In genomic region chr14:94010625-94011024, GRCh38 we compare ENCODE assay signal across 20 cellular contexts. TPM values are rescaled to one million over a fixed set of nuclear protein-coding genes. Genes with fewer than 3 reads are reported as not detected.
A peak's percentile ranks its signal among the peaks of the same experiment; 100 is the strongest.
DNase-seq lines count a peak whose midpoint lies in the region; ATAC-seq, FAIRE-seq and TF ChIP-seq lines count a peak whose summit lies in the region.
"Had no signal": no experiment of that assay in that cellular context is flagged by ENCODE, and none has a peak within 500 bp of the region (broad histone marks: within the 10 kb centered on the region; RNA-seq: fewer than 3 reads in every experiment).

No MANE protein-coding gene starts in this region.

- TF ChIP-seq CTCF in HepG2 (CRISPR knock-in tag; IDR thresholded peaks at IDR 0.05) (no peak), right lobe of liver (IDR thresholded peaks at IDR 0.05) (no peak), MM.1S (IDR thresholded peaks at IDR 0.05; ENCODE audit: low read length) (no peak), lower lobe of right lung (IDR thresholded peaks at IDR 0.05) (no peak)

- peaks cover 41% of the 10 kb centered on the region for H3K4me1 Mint-ChIP-seq in central memory CD8-positive, alpha-beta T cell
- peaks cover 52% of the 10 kb centered on the region for H3K4me1 Mint-ChIP-seq in stimulated activated effector memory CD8-positive, alpha-beta T cell treated with anti-CD3 and anti-CD28 coated beads, Interleukin-12 subunit alpha, Interleukin-12 subunit beta, amount 100 ng/mL, for 72 hours

- H3K4me1 ChIP-seq in HepG2 (ENCODE audit: insufficient read depth, low read length), result peaks cover 26% of the 10 kb centered on the region
- no peaks in the 10 kb centered on the region for H3K4me1 ChIP-seq in right lobe of liver
- H3K4me1 ChIP-seq in MM.1S (ENCODE audit: low read length), result peaks cover 47% of the 10 kb centered on the region
- no peaks in the 10 kb centered on the region for H3K4me1 ChIP-seq in lower lobe of right lung

- FAIRE-seq in HepG2 (lab: Jason Lieb, UNC), result no peak
- FAIRE-seq: GM12878, GM18507, HTR-8/SVneo, K562 had no signal

- H3K27ac ChIP-seq in HepG2 (ENCODE audit: extremely low read length, insufficient read depth, low read length) (no peak overlapping the region), right lobe of liver (no peak overlapping the region), MM.1S (ENCODE audit: low read length) (peak overlapping the region; percentile 96; the same call in 1 of the 2 replicates), lower lobe of right lung (no peak overlapping the region)

- peaks cover 33% of the 10 kb centered on the region for H3F3A ChIP-seq in MM.1S (ENCODE audit: insufficient read depth, low read length)

- H3K79me2 ChIP-seq in HepG2 (ENCODE audit: insufficient read depth, low read length) (no peaks in the 10 kb centered on the region), MM.1S (ENCODE audit: low read length) (no peaks in the 10 kb centered on the region)

- H3K9me3 ChIP-seq in HepG2 (ENCODE audit: low read length) (no peaks in the 10 kb centered on the region), right lobe of liver (no peaks in the 10 kb centered on the region), MM.1S (replicated peaks; ENCODE audit: insufficient read depth, low read length) (no peaks in the 10 kb centered on the region), lower lobe of right lung (no peaks in the 10 kb centered on the region)

- H3K36me3 ChIP-seq in HepG2 (replicated peaks in 1 of 2; ENCODE audit: control insufficient read depth in 1 of 2, insufficient read depth in 2 of 2, low read length in 2 of 2), result no peaks in the 10 kb centered on the region
- H3K36me3 ChIP-seq in right lobe of liver, result no peaks in the 10 kb centered on the region
- H3K36me3 ChIP-seq in MM.1S (replicated peaks; ENCODE audit: insufficient read depth, low read length), result no peaks in the 10 kb centered on the region
- no peaks in the 10 kb centered on the region for H3K36me3 ChIP-seq in lower lobe of right lung

- no peaks in the 10 kb centered on the region for H3K9me2 ChIP-seq in MM.1S (replicated peaks; ENCODE audit: insufficient read depth, low read length)

- H3K4me3 ChIP-seq in HepG2 (replicated peaks in 1 of 3; ENCODE audit: insufficient read depth in 1 of 3, low read depth in 2 of 3, low read length in 3 of 3), result no peak overlapping the region
- H3K4me3 ChIP-seq in right lobe of liver, result no peak overlapping the region
- no peak overlapping the region for H3K4me3 ChIP-seq in MM.1S (ENCODE audit: low read length)
- H3K4me3 ChIP-seq in lower lobe of right lung, result no peak overlapping the region
- H3K4me3 ChIP-seq: K562 had no signal

- H3K27ac Mint-ChIP-seq in central memory CD8-positive, alpha-beta T cell (ENCODE audit: low read depth), result peak overlapping the region; percentile 32
- H3K27ac Mint-ChIP-seq in stimulated activated effector memory CD8-positive, alpha-beta T cell treated with anti-CD3 and anti-CD28 coated beads, Interleukin-12 subunit alpha, Interleukin-12 subunit beta, amount 100 ng/mL, for 72 hours, result peak overlapping the region; percentile 75
- H3K27ac Mint-ChIP-seq: HFFc6 had no signal

- no peak overlapping the region for H3K4me3 Mint-ChIP-seq in central memory CD8-positive, alpha-beta T cell
- no peak overlapping the region for H3K4me3 Mint-ChIP-seq in stimulated activated effector memory CD8-positive, alpha-beta T cell treated with anti-CD3 and anti-CD28 coated beads, Interleukin-12 subunit alpha, Interleukin-12 subunit beta, amount 100 ng/mL, for 72 hours
- H3K4me3 Mint-ChIP-seq: HFFc6 had no signal

- H3K4me2 ChIP-seq in HepG2 (ENCODE audit: low read depth, low read length), result peak overlapping the region; percentile 29; the same call in 1 of the 2 replicates
- no peak overlapping the region for H3K4me2 ChIP-seq in MM.1S (ENCODE audit: low read depth, low read length)

- in situ Hi-C loops in HepG2 (cut with HindIII; ENCODE audit: extremely low pct_ligation_motif_present, low pct_unique_long_range_greater_than_20kb), result no loop called here

- TF ChIP-seq EP300 in HepG2 (IDR thresholded peaks at IDR 0.05; ENCODE audit: low read depth in 2 of 2, low read length in 2 of 2) (no peak), HepG2 (CRISPR knock-in tag; IDR thresholded peaks at IDR 0.05; ENCODE audit: borderline replicate concordance) (no peak)

- peaks cover 0 to 4% of the 10 kb centered on the region in 2 experiments; a peak in 3 of 5 replicates for H3K27me3 ChIP-seq in HepG2 (ENCODE audit: control insufficient read depth in 1 of 2, insufficient read depth in 2 of 2, low read length in 2 of 2)
- no peaks in the 10 kb centered on the region for H3K27me3 ChIP-seq in right lobe of liver
- no peaks in the 10 kb centered on the region for H3K27me3 ChIP-seq in MM.1S (replicated peaks; ENCODE audit: insufficient read depth, low read length)
- H3K27me3 ChIP-seq in lower lobe of right lung (ENCODE audit: low read depth), result peaks cover 8% of the 10 kb centered on the region

- DNase-seq in HepG2 (ENCODE audit: low spot score) (no peak), right lobe of liver (no peak), MM.1S (no peak), hepatic stellate cell (ENCODE audit: low spot score) (no peak), HuH-7 (ENCODE audit: low spot score) (no peak), lower lobe of right lung (no peak)
- no peak for DNase-seq in central memory CD8-positive, alpha-beta T cell (ENCODE audit: low spot score in 2 of 2)
- no peak for DNase-seq in stimulated activated effector memory CD8-positive, alpha-beta T cell treated with anti-CD3 and anti-CD28 coated beads, Interleukin-12 subunit alpha, Interleukin-12 subunit beta, amount 100 ng/mL, for 72 hours (ENCODE audit: low spot score in 2 of 2)
- DNase-seq: Calu3; CD4-positive, CD25-positive, alpha-beta regulatory T cell; HCEC 1CT; HFFc6 had no signal

- CTCF ChIA-PET in HepG2 (lab: Yijun Ruan, JAX; ENCODE audit: low intra/inter-chr PET ratio, low total read pairs), result no interaction called here

- H3K9me3 Mint-ChIP-seq in central memory CD8-positive, alpha-beta T cell, result no peaks in the 10 kb centered on the region
- H3K9me3 Mint-ChIP-seq in stimulated activated effector memory CD8-positive, alpha-beta T cell treated with anti-CD3 and anti-CD28 coated beads, Interleukin-12 subunit alpha, Interleukin-12 subunit beta, amount 100 ng/mL, for 72 hours, result no peaks in the 10 kb centered on the region
- H3K9me3 Mint-ChIP-seq: HFFc6 had no signal

- TF ChIP-seq RAD21 in HepG2 (CRISPR knock-in tag; IDR thresholded peaks at IDR 0.05), result no peak

- no peak overlapping the region for H2AFZ ChIP-seq in HepG2 (ENCODE audit: low read length)
- no peak overlapping the region for H2AFZ ChIP-seq in MM.1S (ENCODE audit: low read length)

- intact Hi-C loops in HepG2 (cut with micrococcal nuclease; ENCODE audit: unreplicated experiment), result no loop called here
- intact Hi-C loops in right lobe of liver (cut with DNase I), result no loop called here
- intact Hi-C loops in lower lobe of right lung (cut with DNase I), result no loop called here

- no peak; the same call in 1 of the 3 replicates for ATAC-seq in HepG2
- no peak for ATAC-seq in right lobe of liver
- ATAC-seq in central memory CD8-positive, alpha-beta T cell (replicated peaks; ENCODE audit: extremely low read depth, poor library complexity, severe bottlenecking), result no peak
- ATAC-seq in stimulated activated effector memory CD8-positive, alpha-beta T cell treated with anti-CD3 and anti-CD28 coated beads, Interleukin-12 subunit alpha, Interleukin-12 subunit beta, amount 100 ng/mL, for 72 hours, result no peak
- ATAC-seq in lower lobe of right lung, result no peak
- ATAC-seq: K562 had no signal

- no TSS peak for BruUV-seq in HepG2 (replicated peaks; lab: Mats Ljungman, UMichigan)

- H3K27me3 Mint-ChIP-seq in central memory CD8-positive, alpha-beta T cell, result peaks cover 24% of the 10 kb centered on the region

- no peak for TF ChIP-seq POLR2A in HepG2 (IDR thresholded peaks at IDR 0.05; ENCODE audit: insufficient read depth in 1 of 2, low read depth in 2 of 2, low read length in 2 of 2)
- TF ChIP-seq POLR2A in right lobe of liver (IDR thresholded peaks at IDR 0.05), result no peak

- 83% methylated on average over 6 of the region's 6 CpGs for WGBS in HepG2 (ENCODE audit: low lambda C conversion rate)
- WGBS in right lobe of liver (ENCODE audit: insufficient coverage, low coverage, low lambda C conversion rate, missing lambda C conversion rate), result 100% methylated on average over 1 of the region's 6 CpGs

- H3K36me3 Mint-ChIP-seq in central memory CD8-positive, alpha-beta T cell (ENCODE audit: insufficient read depth), result peaks cover 3% of the 10 kb centered on the region
- H3K36me3 Mint-ChIP-seq in stimulated activated effector memory CD8-positive, alpha-beta T cell treated with anti-CD3 and anti-CD28 coated beads, Interleukin-12 subunit alpha, Interleukin-12 subunit beta, amount 100 ng/mL, for 72 hours, result peaks cover 6% of the 10 kb centered on the region
- H3K36me3 Mint-ChIP-seq: CD4-positive, CD25-positive, alpha-beta regulatory T cell had no signal

- H4K20me1 ChIP-seq in HepG2 (ENCODE audit: insufficient read depth, low read length) (no peaks in the 10 kb centered on the region), MM.1S (ENCODE audit: insufficient read depth, low read length) (no peaks in the 10 kb centered on the region)

- H3K9ac ChIP-seq in HepG2 (ENCODE audit: insufficient read depth, low read depth, low read length) (no peak overlapping the region), MM.1S (ENCODE audit: low read length) (no peak overlapping the region)

- POLR2A ChIA-PET in HepG2 (lab: Yijun Ruan, JAX), result interaction anchor here (1.1 kb wide), 1 partner anchor 15 kb away, joined by 3 read pairs; the partner anchor contains the start of gene OTUB2

RNA-seq across cellular contexts. Expression of gene CCDC197, which starts 13.5 kb away (rescaled TPM):
- total RNA-seq in HepG2 (2016; rRNA removed; fragmentation: Illumina TruSeq; extraction: Trizol), result 0.11 TPM in 1 of 2 replicates, not detected in the other
- total RNA-seq in HepG2 (2016; cell fraction: cytosol; rRNA removed; fragmentation: Illumina TruSeq; extraction: Trizol; ENCODE audit: low read depth), result not detected in 2 replicates
- not detected in 2 replicates for total RNA-seq in HepG2 (2016; cell fraction: insoluble cytoplasmic fraction; rRNA removed; fragmentation: Illumina TruSeq; extraction: Trizol)
- total RNA-seq in HepG2 (2016; cell fraction: membrane; rRNA removed; fragmentation: Illumina TruSeq; extraction: Trizol), result not detected in 2 replicates
- total RNA-seq in HepG2 (2016; cell fraction: nucleus; rRNA removed; fragmentation: Illumina TruSeq; extraction: Trizol), result not detected in 2 replicates
- 0.13 TPM in 1 of 2 replicates, not detected in the other for polyA plus RNA-seq in HepG2 (2011; rRNA removed)
- polyA plus RNA-seq in HepG2 (2011; cell fraction: cytosol; rRNA removed), result not detected in 2 replicates
- 0.17 TPM in 1 of 2 replicates, not detected in the other for polyA plus RNA-seq in HepG2 (2011; cell fraction: nucleus; rRNA removed)
- polyA plus RNA-seq in HepG2 (2012), result 0.11 TPM in 1 of 2 replicates, not detected in the other
- polyA plus RNA-seq in HepG2 (2016; cell fraction: cytosol; fragmentation: Illumina TruSeq; extraction: Trizol; ENCODE audit: low read depth), result not detected in 2 replicates
- not detected in 2 replicates for polyA plus RNA-seq in HepG2 (2016; cell fraction: insoluble cytoplasmic fraction; fragmentation: Illumina TruSeq; extraction: Trizol; ENCODE audit: low read depth)
- 0.16 TPM in 1 of 2 replicates, not detected in the other for polyA plus RNA-seq in HepG2 (2016; cell fraction: membrane; fragmentation: Illumina TruSeq; extraction: Trizol; ENCODE audit: low read depth)
- 0.33 TPM in 1 of 2 replicates, not detected in the other for polyA plus RNA-seq in HepG2 (2016; cell fraction: nucleus; fragmentation: Illumina TruSeq; extraction: Trizol; ENCODE audit: insufficient read depth, low read depth)
- 0.20 TPM in 1 of 2 replicates, not detected in the other for polyA minus RNA-seq in HepG2 (2011; rRNA and poly(A)+ RNA removed; ENCODE audit: low replicate concordance)
- polyA minus RNA-seq in HepG2 (2011; cell fraction: cytosol; rRNA and poly(A)+ RNA removed), result not detected in 2 replicates
- polyA minus RNA-seq in HepG2 (2011; cell fraction: nucleus; rRNA and poly(A)+ RNA removed), result not detected in 2 replicates
- total RNA-seq in right lobe of liver, result not detected
- not detected for total RNA-seq in lower lobe of right lung
- total RNA-seq: A673; Calu3; CD4-positive, CD25-positive, alpha-beta regulatory T cell; G401; GM12878; H4; HFFc6; K562 had no signal
- polyA plus RNA-seq: BJ; CD4-positive, CD25-positive, alpha-beta regulatory T cell; K562 had no signal

RNA-seq across cellular contexts. Expression of gene OTUB2, which starts 15.5 kb away (rescaled TPM):
- total RNA-seq in HepG2 (2016; rRNA removed; fragmentation: Illumina TruSeq; extraction: Trizol) (2.2 and 2.4 TPM in 2 replicates), right lobe of liver (1 to 10 TPM in 2 of 6 experiments, under 1 TPM in 4; 0.59 to 3.7 (median 0.85) TPM), lower lobe of right lung (1.9 TPM)
- 0.30 and 0.44 TPM in 2 replicates for total RNA-seq in HepG2 (2016; cell fraction: cytosol; rRNA removed; fragmentation: Illumina TruSeq; extraction: Trizol; ENCODE audit: low read depth)
- 1.8 and 1.9 TPM in 2 replicates for total RNA-seq in HepG2 (2016; cell fraction: insoluble cytoplasmic fraction; rRNA removed; fragmentation: Illumina TruSeq; extraction: Trizol)
- 1.2 and 1.4 TPM in 2 replicates for total RNA-seq in HepG2 (2016; cell fraction: membrane; rRNA removed; fragmentation: Illumina TruSeq; extraction: Trizol)
- total RNA-seq in HepG2 (2016; cell fraction: nucleus; rRNA removed; fragmentation: Illumina TruSeq; extraction: Trizol), result 2.6 and 3.1 TPM in 2 replicates
- 2.4 and 3.0 TPM in 2 replicates for polyA plus RNA-seq in HepG2 (2011; rRNA removed)
- 2.3 and 2.6 TPM in 2 replicates for polyA plus RNA-seq in HepG2 (2011; cell fraction: cytosol; rRNA removed)
- polyA plus RNA-seq in HepG2 (2011; cell fraction: nucleus; rRNA removed), result 3.9 and 4.1 TPM in 2 replicates
- 1.4 and 1.9 TPM in 2 replicates for polyA plus RNA-seq in HepG2 (2012)
- polyA plus RNA-seq in HepG2 (2016; cell fraction: cytosol; fragmentation: Illumina TruSeq; extraction: Trizol; ENCODE audit: low read depth), result 0.21 and 0.70 TPM in 2 replicates
- 2.0 and 2.3 TPM in 2 replicates for polyA plus RNA-seq in HepG2 (2016; cell fraction: insoluble cytoplasmic fraction; fragmentation: Illumina TruSeq; extraction: Trizol; ENCODE audit: low read depth)
- 0.58 and 1.0 TPM in 2 replicates for polyA plus RNA-seq in HepG2 (2016; cell fraction: membrane; fragmentation: Illumina TruSeq; extraction: Trizol; ENCODE audit: low read depth)
- polyA plus RNA-seq in HepG2 (2016; cell fraction: nucleus; fragmentation: Illumina TruSeq; extraction: Trizol; ENCODE audit: insufficient read depth, low read depth), result 2.1 and 2.3 TPM in 2 replicates
- 0.49 and 8.2 TPM in 2 replicates for polyA minus RNA-seq in HepG2 (2011; rRNA and poly(A)+ RNA removed; ENCODE audit: low replicate concordance)
- polyA minus RNA-seq in HepG2 (2011; cell fraction: cytosol; rRNA and poly(A)+ RNA removed), result 3.3 and 4.7 TPM in 2 replicates
- 10.0 and 11.3 TPM in 2 replicates for polyA minus RNA-seq in HepG2 (2011; cell fraction: nucleus; rRNA and poly(A)+ RNA removed)

RNA-seq across cellular contexts. Expression of gene ASB2, which starts 34.3 kb away (rescaled TPM):
- total RNA-seq in HepG2 (2016; rRNA removed; fragmentation: Illumina TruSeq; extraction: Trizol), result 0.46 and 0.82 TPM in 2 replicates
- 0.26 and 0.40 TPM in 2 replicates for total RNA-seq in HepG2 (2016; cell fraction: cytosol; rRNA removed; fragmentation: Illumina TruSeq; extraction: Trizol; ENCODE audit: low read depth)
- total RNA-seq in HepG2 (2016; cell fraction: insoluble cytoplasmic fraction; rRNA removed; fragmentation: Illumina TruSeq; extraction: Trizol), result 0.62 and 0.93 TPM in 2 replicates
- total RNA-seq in HepG2 (2016; cell fraction: membrane; rRNA removed; fragmentation: Illumina TruSeq; extraction: Trizol), result 0.37 and 0.83 TPM in 2 replicates
- total RNA-seq in HepG2 (2016; cell fraction: nucleus; rRNA removed; fragmentation: Illumina TruSeq; extraction: Trizol), result 1.1 and 1.3 TPM in 2 replicates
- polyA plus RNA-seq in HepG2 (2011; rRNA removed), result 4.1 and 4.5 TPM in 2 replicates
- polyA plus RNA-seq in HepG2 (2011; cell fraction: cytosol; rRNA removed), result 4.5 and 6.1 TPM in 2 replicates
- polyA plus RNA-seq in HepG2 (2011; cell fraction: nucleus; rRNA removed), result 9.6 and 13.9 TPM in 2 replicates
- polyA plus RNA-seq in HepG2 (2012), result 0.48 and 0.80 TPM in 2 replicates
- 0.21 and 0.37 TPM in 2 replicates for polyA plus RNA-seq in HepG2 (2016; cell fraction: cytosol; fragmentation: Illumina TruSeq; extraction: Trizol; ENCODE audit: low read depth)
- polyA plus RNA-seq in HepG2 (2016; cell fraction: insoluble cytoplasmic fraction; fragmentation: Illumina TruSeq; extraction: Trizol; ENCODE audit: low read depth), result 0.58 and 0.71 TPM in 2 replicates
- 0.35 and 0.43 TPM in 2 replicates for polyA plus RNA-seq in HepG2 (2016; cell fraction: membrane; fragmentation: Illumina TruSeq; extraction: Trizol; ENCODE audit: low read depth)
- 1.0 and 1.6 TPM in 2 replicates for polyA plus RNA-seq in HepG2 (2016; cell fraction: nucleus; fragmentation: Illumina TruSeq; extraction: Trizol; ENCODE audit: insufficient read depth, low read depth)
- 14.4 TPM in 1 of 2 replicates, not detected in the other for polyA minus RNA-seq in HepG2 (2011; rRNA and poly(A)+ RNA removed; ENCODE audit: low replicate concordance)
- 3.1 and 3.4 TPM in 2 replicates for polyA minus RNA-seq in HepG2 (2011; cell fraction: cytosol; rRNA and poly(A)+ RNA removed)
- polyA minus RNA-seq in HepG2 (2011; cell fraction: nucleus; rRNA and poly(A)+ RNA removed), result 3.7 and 6.6 TPM in 2 replicates
- under 1 TPM; 0.20 to 0.59 (median 0.28) TPM for total RNA-seq in right lobe of liver
- 2.4 TPM for total RNA-seq in lower lobe of right lung
- total RNA-seq: A673, H4, HFFc6, K562 had no signal
- polyA plus RNA-seq: K562 had no signal
